Comparison of ENCODE assay signal across 1 cellular context in the genomic region with DNA sequence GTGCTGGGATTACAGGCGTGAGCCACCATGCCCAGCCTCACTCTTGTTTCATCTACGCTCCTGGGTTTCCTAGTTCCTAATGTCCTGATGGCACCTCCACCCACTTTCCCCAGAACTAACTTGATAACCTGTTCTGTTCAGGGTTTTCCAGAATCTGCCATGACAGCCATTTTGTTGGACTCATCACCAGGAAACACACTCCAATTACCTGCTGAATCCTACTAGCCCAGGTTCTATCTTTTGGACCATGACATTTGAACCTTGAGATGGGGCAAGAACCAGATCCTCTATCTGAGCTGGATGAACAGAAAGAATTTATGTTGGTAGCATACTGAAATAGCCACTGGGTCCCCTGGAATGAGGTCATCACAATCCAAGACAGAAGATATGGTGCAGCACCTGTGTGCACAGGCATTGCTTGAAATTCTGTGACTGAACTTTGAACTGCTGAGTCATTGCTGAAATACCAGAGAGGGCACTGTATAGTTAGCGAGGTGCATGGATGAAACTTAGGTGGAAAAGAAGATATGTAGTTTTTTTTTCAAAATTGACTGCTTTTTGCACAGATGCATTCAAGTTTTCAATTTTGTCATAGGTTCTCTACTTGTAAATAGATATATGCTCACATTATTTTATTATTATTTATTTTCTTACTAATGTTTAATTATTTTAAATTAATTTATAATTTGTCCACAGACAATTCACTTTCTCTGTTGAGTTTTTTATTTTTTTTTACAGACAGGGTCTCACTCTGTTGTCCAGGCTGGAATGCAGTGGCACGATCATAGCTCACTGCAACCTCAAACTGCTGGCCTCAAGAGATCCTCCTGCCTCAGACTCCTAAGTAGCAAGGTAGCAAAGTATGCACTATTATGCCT.
A peak's percentile ranks its signal among the peaks of the same experiment; 100 is the strongest.
TF ChIP-seq lines count a peak whose summit lies in the region.

No MANE protein-coding gene starts in this region.

TF ChIP-seq in HepG2, 621 proteins besides CTCF, POLR2A, EP300 and RAD21 (continued from another document and continues in another):
- TF ChIP-seq ZBTB33 (CRISPR knock-in tag; IDR thresholded peaks at IDR 0.05): peak; percentile 55; the same call in 1 of the 2 replicates
- no peak for TF ChIP-seq DDIT3 (CRISPR knock-in tag; IDR thresholded peaks at IDR 0.05)
- no peak for TF ChIP-seq SOX6 (IDR thresholded peaks at IDR 0.05)
- peak; percentile 70; the same call in 1 of the 2 replicates for TF ChIP-seq SOX6 (CRISPR knock-in tag; IDR thresholded peaks at IDR 0.05)
- TF ChIP-seq ASH2L (IDR thresholded peaks at IDR 0.05; ENCODE audit: insufficient read length, low read depth, low read length): peak; percentile 60
- TF ChIP-seq, protein P1, sequence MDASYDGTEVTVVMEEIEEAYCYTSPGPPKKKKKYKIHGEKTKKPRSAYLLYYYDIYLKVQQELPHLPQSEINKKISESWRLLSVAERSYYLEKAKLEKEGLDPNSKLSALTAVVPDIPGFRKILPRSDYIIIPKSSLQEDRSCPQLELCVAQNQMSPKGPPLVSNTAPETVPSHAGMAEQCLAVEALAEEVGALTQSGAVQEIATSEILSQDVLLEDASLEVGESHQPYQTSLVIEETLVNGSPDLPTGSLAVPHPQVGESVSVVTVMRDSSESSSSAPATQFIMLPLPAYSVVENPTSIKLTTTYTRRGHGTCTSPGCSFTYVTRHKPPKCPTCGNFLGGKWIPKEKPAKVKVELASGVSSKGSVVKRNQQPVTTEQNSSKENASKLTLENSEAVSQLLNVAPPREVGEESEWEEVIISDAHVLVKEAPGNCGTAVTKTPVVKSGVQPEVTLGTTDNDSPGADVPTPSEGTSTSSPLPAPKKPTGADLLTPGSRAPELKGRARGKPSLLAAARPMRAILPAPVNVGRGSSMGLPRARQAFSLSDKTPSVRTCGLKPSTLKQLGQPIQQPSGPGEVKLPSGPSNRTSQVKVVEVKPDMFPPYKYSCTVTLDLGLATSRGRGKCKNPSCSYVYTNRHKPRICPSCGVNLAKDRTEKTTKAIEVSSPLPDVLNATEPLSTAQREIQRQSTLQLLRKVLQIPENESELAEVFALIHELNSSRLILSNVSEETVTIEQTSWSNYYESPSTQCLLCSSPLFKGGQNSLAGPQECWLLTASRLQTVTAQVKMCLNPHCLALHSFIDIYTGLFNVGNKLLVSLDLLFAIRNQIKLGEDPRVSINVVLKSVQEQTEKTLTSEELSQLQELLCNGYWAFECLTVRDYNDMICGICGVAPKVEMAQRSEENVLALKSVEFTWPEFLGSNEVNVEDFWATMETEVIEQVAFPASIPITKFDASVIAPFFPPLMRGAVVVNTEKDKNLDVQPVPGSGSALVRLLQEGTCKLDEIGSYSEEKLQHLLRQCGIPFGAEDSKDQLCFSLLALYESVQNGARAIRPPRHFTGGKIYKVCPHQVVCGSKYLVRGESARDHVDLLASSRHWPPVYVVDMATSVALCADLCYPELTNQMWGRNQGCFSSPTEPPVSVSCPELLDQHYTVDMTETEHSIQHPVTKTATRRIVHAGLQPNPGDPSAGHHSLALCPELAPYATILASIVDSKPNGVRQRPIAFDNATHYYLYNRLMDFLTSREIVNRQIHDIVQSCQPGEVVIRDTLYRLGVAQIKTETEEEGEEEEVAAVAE (CRISPR knock-in tag; IDR thresholded peaks at IDR 0.05; ENCODE audit: borderline replicate concordance): 0 out of 2 replicates have a peak, but pooled peaks have one; percentile 38
- peak; percentile 61; the same call in 1 of the 2 replicates for TF ChIP-seq ATF7-NPFF (CRISPR knock-in tag; IDR thresholded peaks at IDR 0.05; ENCODE audit: low read depth)
- peak; percentile 67; the same call in 1 of the 2 replicates for TF ChIP-seq HOXA3 (CRISPR knock-in tag; IDR thresholded peaks at IDR 0.05)
- TF ChIP-seq MIER3 (CRISPR knock-in tag; IDR thresholded peaks at IDR 0.05; ENCODE audit: borderline replicate concordance): peak; percentile 79; the same call in 1 of the 2 replicates
- TF ChIP-seq ZFP1 (CRISPR knock-in tag; IDR thresholded peaks at IDR 0.05): peak; percentile 83
- TF ChIP-seq, protein P2, sequence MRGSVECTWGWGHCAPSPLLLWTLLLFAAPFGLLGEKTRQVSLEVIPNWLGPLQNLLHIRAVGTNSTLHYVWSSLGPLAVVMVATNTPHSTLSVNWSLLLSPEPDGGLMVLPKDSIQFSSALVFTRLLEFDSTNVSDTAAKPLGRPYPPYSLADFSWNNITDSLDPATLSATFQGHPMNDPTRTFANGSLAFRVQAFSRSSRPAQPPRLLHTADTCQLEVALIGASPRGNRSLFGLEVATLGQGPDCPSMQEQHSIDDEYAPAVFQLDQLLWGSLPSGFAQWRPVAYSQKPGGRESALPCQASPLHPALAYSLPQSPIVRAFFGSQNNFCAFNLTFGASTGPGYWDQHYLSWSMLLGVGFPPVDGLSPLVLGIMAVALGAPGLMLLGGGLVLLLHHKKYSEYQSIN (CRISPR knock-in tag; IDR thresholded peaks at IDR 0.05; ENCODE audit: borderline replicate concordance): no peak
- TF ChIP-seq ZHX2 (IDR thresholded peaks at IDR 0.05; ENCODE audit: low read depth): peak; percentile 57; the same call in 1 of the 2 replicates
- no peak for TF ChIP-seq ZHX2 (CRISPR knock-in tag; IDR thresholded peaks at IDR 0.05; ENCODE audit: borderline replicate concordance)
- peak; percentile 58; the same call in 1 of the 2 replicates for TF ChIP-seq NFKBIZ (CRISPR knock-in tag; IDR thresholded peaks at IDR 0.05)
- peak; percentile 95 for TF ChIP-seq MAFF (IDR thresholded peaks at IDR 0.05; ENCODE audit: low read depth, low read length)
- TF ChIP-seq SP4 (CRISPR knock-in tag; IDR thresholded peaks at IDR 0.05): 0 out of 2 replicates have a peak, but pooled peaks have one; percentile 31
- TF ChIP-seq XRCC5 (optimal IDR thresholded peaks at IDR 0.05; ENCODE audit: low read length): peak; percentile 84
- TF ChIP-seq HMG20B (CRISPR knock-in tag; conservative IDR thresholded peaks at IDR 0.05): peak; percentile 80
- TF ChIP-seq, protein P3, sequence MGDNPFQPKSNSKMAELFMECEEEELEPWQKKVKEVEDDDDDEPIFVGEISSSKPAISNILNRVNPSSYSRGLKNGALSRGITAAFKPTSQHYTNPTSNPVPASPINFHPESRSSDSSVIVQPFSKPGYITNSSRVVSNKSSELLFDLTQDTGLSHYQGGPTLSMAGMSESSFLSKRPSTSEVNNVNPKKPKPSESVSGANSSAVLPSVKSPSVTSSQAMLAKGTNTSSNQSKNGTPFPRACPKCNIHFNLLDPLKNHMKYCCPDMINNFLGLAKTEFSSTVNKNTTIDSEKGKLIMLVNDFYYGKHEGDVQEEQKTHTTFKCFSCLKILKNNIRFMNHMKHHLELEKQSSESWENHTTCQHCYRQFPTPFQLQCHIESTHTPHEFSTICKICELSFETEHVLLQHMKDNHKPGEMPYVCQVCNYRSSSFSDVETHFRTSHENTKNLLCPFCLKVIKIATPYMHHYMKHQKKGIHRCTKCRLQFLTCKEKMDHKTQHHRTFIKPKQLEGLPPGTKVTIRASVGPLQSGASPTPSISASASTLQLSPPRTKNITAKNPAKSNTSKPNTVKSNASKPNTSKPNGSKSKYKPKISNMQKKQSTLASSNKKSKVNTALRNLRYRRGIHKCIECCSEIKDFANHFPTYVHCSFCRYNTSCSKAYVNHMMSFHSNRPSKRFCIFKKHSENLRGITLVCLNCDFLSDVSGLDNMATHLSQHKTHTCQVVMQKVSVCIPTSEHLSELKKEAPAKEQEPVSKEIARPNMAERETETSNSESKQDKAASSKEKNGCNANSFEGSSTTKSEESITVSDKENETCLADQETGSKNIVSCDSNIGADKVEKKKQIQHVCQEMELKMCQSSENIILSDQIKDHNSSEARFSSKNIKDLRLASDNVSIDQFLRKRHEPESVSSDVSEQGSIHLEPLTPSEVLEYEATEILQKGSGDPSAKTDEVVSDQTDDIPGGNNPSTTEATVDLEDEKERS (CRISPR knock-in tag; IDR thresholded peaks at IDR 0.05): peak; percentile 97
- no peak for TF ChIP-seq NCOA5 (CRISPR knock-in tag; IDR thresholded peaks at IDR 0.05)
- TF ChIP-seq ZFAT (CRISPR knock-in tag; conservative IDR thresholded peaks at IDR 0.05): no peak
- TF ChIP-seq XBP1 (CRISPR knock-in tag; IDR thresholded peaks at IDR 0.05): no peak
- TF ChIP-seq SAP130 (CRISPR knock-in tag; IDR thresholded peaks at IDR 0.05; ENCODE audit: low read depth): peak; percentile 80
- TF ChIP-seq ZNF558 (CRISPR knock-in tag; IDR thresholded peaks at IDR 0.05; ENCODE audit: borderline replicate concordance): peak; percentile 70; the same call in 1 of the 2 replicates
- no peak for TF ChIP-seq ATF1 (CRISPR knock-in tag; IDR thresholded peaks at IDR 0.05)
- peak; percentile 99 for TF ChIP-seq ZNF644 (CRISPR knock-in tag; IDR thresholded peaks at IDR 0.05; ENCODE audit: low read depth)
- peak; percentile 44; the same call in 1 of the 2 replicates for TF ChIP-seq ZNF670 (CRISPR knock-in tag; IDR thresholded peaks at IDR 0.05; ENCODE audit: borderline replicate concordance)
- TF ChIP-seq ZNF83 (CRISPR knock-in tag; IDR thresholded peaks at IDR 0.05; ENCODE audit: borderline replicate concordance): no peak
- peak; percentile 32; the same call in 1 of the 2 replicates for TF ChIP-seq YEATS2 (CRISPR knock-in tag; IDR thresholded peaks at IDR 0.05; ENCODE audit: borderline replicate concordance)
- peak; percentile 25; the same call in 1 of the 2 replicates for TF ChIP-seq TFDP1 (CRISPR knock-in tag; IDR thresholded peaks at IDR 0.05; ENCODE audit: borderline replicate concordance)
- TF ChIP-seq ZSCAN21 (CRISPR knock-in tag; IDR thresholded peaks at IDR 0.05; ENCODE audit: borderline replicate concordance): 0 out of 2 replicates have a peak, but pooled peaks have one; percentile 21
- peak; percentile 93 for TF ChIP-seq ZNF792 (CRISPR knock-in tag; IDR thresholded peaks at IDR 0.05)
- TF ChIP-seq MAFK (conservative IDR thresholded peaks at IDR 0.05 in 1 of 2, IDR thresholded peaks at IDR 0.05 in 1 of 2; ENCODE audit: low read length in 2 of 2): peak; percentile 95 to 99
- peak; percentile 62; the same call in 1 of the 2 replicates for TF ChIP-seq KLF6 (CRISPR knock-in tag; IDR thresholded peaks at IDR 0.05)
- TF ChIP-seq TCF12 (IDR thresholded peaks at IDR 0.05): no peak
- no peak for TF ChIP-seq TCF12 (CRISPR knock-in tag; IDR thresholded peaks at IDR 0.05)
- peak; percentile 69 for TF ChIP-seq YY1 (IDR thresholded peaks at IDR 0.05; ENCODE audit: insufficient read depth, insufficient replicate concordance, low read depth, low read length)
- TF ChIP-seq ZMYM2 (CRISPR knock-in tag; IDR thresholded peaks at IDR 0.05): peak; percentile 32; the same call in 1 of the 2 replicates
- TF ChIP-seq GATAD1 (CRISPR knock-in tag; IDR thresholded peaks at IDR 0.05): peak; percentile 65
- peak; percentile 37; the same call in 1 of the 2 replicates for TF ChIP-seq FOXK1 (CRISPR knock-in tag; IDR thresholded peaks at IDR 0.05; ENCODE audit: borderline replicate concordance, low read depth)
- peak; percentile 69 for TF ChIP-seq HDAC1 (CRISPR knock-in tag; IDR thresholded peaks at IDR 0.05)
